1 cellular context compared by ENCODE assay signal in genomic region chr18:68262697-68263293, GRCh38.
TF ChIP-seq lines count a peak whose summit lies in the region.

No MANE protein-coding gene starts in this region.

TF ChIP-seq in IMR-90, 13 proteins besides CTCF, POLR2A, EP300 and RAD21 (continued from another document):
- TF ChIP-seq RCOR1 (IDR thresholded peaks at IDR 0.05; ENCODE audit: insufficient replicate concordance, low read length) (no peak), MXI1 (IDR thresholded peaks at IDR 0.05; ENCODE audit: borderline replicate concordance, low read depth, low read length) (no peak), FOS (IDR thresholded peaks at IDR 0.05; ENCODE audit: low read depth, low read length) (peak; percentile 79; the same call in 1 of the 2 replicates), NFE2L2 (IDR thresholded peaks at IDR 0.05; ENCODE audit: low read depth, low read length) (no peak)
